Comparison of ENCODE assay signal across 8 cellular contexts in genomic region chr4:86043755-86044592, GRCh38.
DNase-seq lines count a peak whose midpoint lies in the region; ATAC-seq lines count a peak whose summit lies in the region.

No MANE protein-coding gene starts in this region.

- ATAC-seq in HG02642 (IDR thresholded peaks at IDR 0.05; ENCODE audit: poor library complexity, unreplicated experiment) = peak; percentile 63
- no peak for ATAC-seq in HG02870 (IDR thresholded peaks at IDR 0.05; ENCODE audit: unreplicated experiment)

- H3K36me3 ChIP-seq in iPS DF 6.9 (ENCODE audit: control insufficient read depth, insufficient read depth, low read length) = no peaks in the 10 kb centered on the region

- no peak overlapping the region for H3K27ac Mint-ChIP-seq in activated CD4-positive, alpha-beta T cell treated with anti-CD3 and anti-CD28 coated beads, Interleukin-2, amount 10 ng/mL, durations not matched to agents 7 days and 5 days
- no peak overlapping the region for H3K27ac Mint-ChIP-seq in activated T-helper 1 cell treated with anti-CD3 and anti-CD28 coated beads, Interleukin-12 subunit alpha, Interleukin-12 subunit beta, Interleukin-2, Interleukin-4 antibody, amounts not matched to agents 30 ng/mL and 10 ng/mL and 1 ng/mL, durations not matched to agents 14 hours and 24 hours and 36 hours

- no peaks in the 10 kb centered on the region for H3K4me1 Mint-ChIP-seq in activated CD4-positive, alpha-beta T cell treated with anti-CD3 and anti-CD28 coated beads, Interleukin-2, amount 10 ng/mL, durations not matched to agents 7 days and 5 days
- no peaks in the 10 kb centered on the region for H3K4me1 Mint-ChIP-seq in activated T-helper 1 cell treated with anti-CD3 and anti-CD28 coated beads, Interleukin-12 subunit alpha, Interleukin-12 subunit beta, Interleukin-2, Interleukin-4 antibody, amounts not matched to agents 30 ng/mL and 10 ng/mL and 1 ng/mL, durations not matched to agents 14 hours and 24 hours and 36 hours (ENCODE audit: low read depth)

- no peak overlapping the region for H3K4me3 ChIP-seq in iPS DF 6.9 (ENCODE audit: low read length)

- POLR2A ChIA-PET in activated CD4-positive, alpha-beta T cell treated with anti-CD3 and anti-CD28 coated beads, Interleukin-2, amount 10 ng/mL, durations not matched to agents 7 days and 5 days (lab: Charles Lee) = no interaction called here

- no CpG with 5 or more reads among the region's 8 CpGs for WGBS in iPS DF 6.9 (ENCODE audit: insufficient coverage, insufficient read length)

- H3K9me3 Mint-ChIP-seq in activated CD4-positive, alpha-beta T cell treated with anti-CD3 and anti-CD28 coated beads, Interleukin-2, amount 10 ng/mL, durations not matched to agents 7 days and 5 days = no peaks in the 10 kb centered on the region
- no peaks in the 10 kb centered on the region for H3K9me3 Mint-ChIP-seq in activated T-helper 1 cell treated with anti-CD3 and anti-CD28 coated beads, Interleukin-12 subunit alpha, Interleukin-12 subunit beta, Interleukin-2, Interleukin-4 antibody, amounts not matched to agents 30 ng/mL and 10 ng/mL and 1 ng/mL, durations not matched to agents 14 hours and 24 hours and 36 hours

- H3K9me3 ChIP-seq in iPS DF 6.9 (ENCODE audit: control insufficient read depth, insufficient read depth, low read length) = no peaks in the 10 kb centered on the region

- H3K4me3 Mint-ChIP-seq in activated CD4-positive, alpha-beta T cell treated with anti-CD3 and anti-CD28 coated beads, Interleukin-2, amount 10 ng/mL, durations not matched to agents 7 days and 5 days = no peak overlapping the region
- H3K4me3 Mint-ChIP-seq in activated T-helper 1 cell treated with anti-CD3 and anti-CD28 coated beads, Interleukin-12 subunit alpha, Interleukin-12 subunit beta, Interleukin-2, Interleukin-4 antibody, amounts not matched to agents 30 ng/mL and 10 ng/mL and 1 ng/mL, durations not matched to agents 14 hours and 24 hours and 36 hours = no peak overlapping the region

- no peaks in the 10 kb centered on the region for H3K27me3 ChIP-seq in iPS DF 6.9 (ENCODE audit: control insufficient read depth, insufficient read depth, low read length)

- CTCF ChIA-PET in activated CD4-positive, alpha-beta T cell treated with anti-CD3 and anti-CD28 coated beads, Interleukin-2, amount 10 ng/mL, durations not matched to agents 7 days and 5 days (lab: Charles Lee) = no interaction called here

- peak; percentile 32 for DNase-seq in activated CD4-positive, alpha-beta T cell treated with anti-CD3 and anti-CD28 coated beads, Interleukin-2, amount 10 ng/mL, durations not matched to agents 7 days and 5 days
- no peak for DNase-seq in activated CD4-positive, alpha-beta T cell treated with anti-CD3 and anti-CD28 coated beads for 4 hours
- DNase-seq in NCI-H2196 (lab: John Stamatoyannopoulos, UW; ENCODE audit: unreplicated experiment) (peak; percentile 15), iPS DF 6.9 (ENCODE audit: low read depth, low spot score) (peak; percentile 13), superior temporal gyrus (ENCODE audit: extremely low spot score) (peak; percentile 90)
- DNase-seq in activated T-helper 1 cell treated with anti-CD3 and anti-CD28 coated beads, Interleukin-12 subunit alpha, Interleukin-12 subunit beta, Interleukin-2, Interleukin-4 antibody, amounts not matched to agents 30 ng/mL and 10 ng/mL and 1 ng/mL, durations not matched to agents 14 hours and 24 hours and 36 hours (ENCODE audit: low spot score) = peak; percentile 2

- H3K4me1 ChIP-seq in iPS DF 6.9 (ENCODE audit: control insufficient read depth, insufficient read depth, low read length) = no peaks in the 10 kb centered on the region

- no peaks in the 10 kb centered on the region for H3K36me3 Mint-ChIP-seq in activated CD4-positive, alpha-beta T cell treated with anti-CD3 and anti-CD28 coated beads, Interleukin-2, amount 10 ng/mL, durations not matched to agents 7 days and 5 days (ENCODE audit: low read depth)
- no peaks in the 10 kb centered on the region for H3K36me3 Mint-ChIP-seq in activated T-helper 1 cell treated with anti-CD3 and anti-CD28 coated beads, Interleukin-12 subunit alpha, Interleukin-12 subunit beta, Interleukin-2, Interleukin-4 antibody, amounts not matched to agents 30 ng/mL and 10 ng/mL and 1 ng/mL, durations not matched to agents 14 hours and 24 hours and 36 hours (ENCODE audit: low read depth)

- H3K27ac ChIP-seq in iPS DF 6.9 (ENCODE audit: low read length) = no peak overlapping the region

- intact Hi-C loops in activated T-helper 1 cell treated with anti-CD3 and anti-CD28 coated beads, Interleukin-12 subunit alpha, Interleukin-12 subunit beta, Interleukin-2, Interleukin-4 antibody, amounts not matched to agents 30 ng/mL and 10 ng/mL and 1 ng/mL, durations not matched to agents 14 hours and 24 hours and 36 hours (cut with micrococcal nuclease) = loop anchor here (10.0 kb wide), 1 partner anchor 851 kb away; the partner anchor contains the start of gene C4orf36

- peaks cover 2% of the 10 kb centered on the region for H3K27me3 Mint-ChIP-seq in activated CD4-positive, alpha-beta T cell treated with anti-CD3 and anti-CD28 coated beads, Interleukin-2, amount 10 ng/mL, durations not matched to agents 7 days and 5 days
- peaks cover 2% of the 10 kb centered on the region for H3K27me3 Mint-ChIP-seq in activated T-helper 1 cell treated with anti-CD3 and anti-CD28 coated beads, Interleukin-12 subunit alpha, Interleukin-12 subunit beta, Interleukin-2, Interleukin-4 antibody, amounts not matched to agents 30 ng/mL and 10 ng/mL and 1 ng/mL, durations not matched to agents 14 hours and 24 hours and 36 hours (ENCODE audit: insufficient read depth)

Comparison
In these comparisons a context has a peak if more than half of its experiments do, and no peak if none do; other contexts are left out.
1. DNase-seq: peak in activated CD4-positive, alpha-beta T cell treated with anti-CD3 and anti-CD28 coated beads, Interleukin-2, amount 10 ng/mL, durations not matched to agents 7 days and 5 days (single experiment), NCI-H2196 (single experiment), activated T-helper 1 cell treated with anti-CD3 and anti-CD28 coated beads, Interleukin-12 subunit alpha, Interleukin-12 subunit beta, Interleukin-2, Interleukin-4 antibody, amounts not matched to agents 30 ng/mL and 10 ng/mL and 1 ng/mL, durations not matched to agents 14 hours and 24 hours and 36 hours (single experiment), iPS DF 6.9 (single experiment) and superior temporal gyrus (single experiment); none in activated CD4-positive, alpha-beta T cell treated with anti-CD3 and anti-CD28 coated beads for 4 hours (0 of 2).